Comparison of ENCODE assay signal across 3 cellular contexts in genomic region chr17:66989076-66989475, GRCh38.
TF ChIP-seq lines count a peak whose summit lies in the region.

No MANE protein-coding gene starts in this region.

TF ChIP-seq in HepG2, 621 proteins besides CTCF, POLR2A, EP300 and RAD21:
- no peak for TF ChIP-seq GMEB2 (CRISPR knock-in tag; IDR thresholded peaks at IDR 0.05; ENCODE audit: low read depth)
- peak; percentile 68 for TF ChIP-seq ATF7 (IDR thresholded peaks at IDR 0.05)
- no peak for TF ChIP-seq ATF7 (CRISPR knock-in tag; IDR thresholded peaks at IDR 0.05)

TF ChIP-seq in HEK293, 187 proteins besides CTCF, POLR2A, EP300 and RAD21:
- TF ChIP-seq ZFP69B (tag by site-specific recombination; IDR thresholded peaks at IDR 0.05) = no peak
- peak; percentile 54 for TF ChIP-seq ATF2 (tag by site-specific recombination; IDR thresholded peaks at IDR 0.05; ENCODE audit: low read depth)
- TF ChIP-seq ZNF629 (tag by site-specific recombination; IDR thresholded peaks at IDR 0.05) = peak; percentile 53

TF ChIP-seq in HEK293T, 16 proteins besides CTCF, POLR2A, EP300 and RAD21:
- TF ChIP-seq FOXM1 (IDR thresholded peaks at IDR 0.05; ENCODE audit: borderline replicate concordance) = no peak
- no peak for TF ChIP-seq NFRKB (IDR thresholded peaks at IDR 0.05)
- no peak for TF ChIP-seq TARDBP (IDR thresholded peaks at IDR 0.05)
- TF ChIP-seq ZNF384 (IDR thresholded peaks at IDR 0.05) = 0 out of 2 replicates have a peak, but pooled peaks have one; percentile 29
- no peak for TF ChIP-seq ELF4 (IDR thresholded peaks at IDR 0.05)
- TF ChIP-seq BHLHE40 (IDR thresholded peaks at IDR 0.05; ENCODE audit: borderline replicate concordance) = no peak
- no peak for TF ChIP-seq SP1 (IDR thresholded peaks at IDR 0.05)
- TF ChIP-seq LEF1 (IDR thresholded peaks at IDR 0.05; ENCODE audit: borderline replicate concordance) = no peak
- TF ChIP-seq SUZ12 (IDR thresholded peaks at IDR 0.05) = no peak
